Comparison of ENCODE assay signal across 1 cellular context in genomic region chr18:21991081-21991534, GRCh38.
TF ChIP-seq lines count a peak whose summit lies in the region.

No MANE protein-coding gene starts in this region.

TF ChIP-seq in H1, 55 proteins besides CTCF, POLR2A, EP300 and RAD21 (continued from another document):
- TF ChIP-seq FOSL1 (IDR thresholded peaks at IDR 0.05; ENCODE audit: insufficient read depth, low read depth, low read length) = no peak
